16 cellular contexts compared by ENCODE assay signal in genomic region chr4:146255874-146256273, GRCh38. TPM values are rescaled to one million over a fixed set of nuclear protein-coding genes. Genes with fewer than 3 reads are reported as not detected.
DNase-seq lines count a peak whose midpoint lies in the region; FAIRE-seq and TF ChIP-seq lines count a peak whose summit lies in the region.
"Had no signal": no experiment of that assay in that cellular context is flagged by ENCODE, and none has a peak within 500 bp of the region (broad histone marks: within the 10 kb centered on the region; RNA-seq: fewer than 3 reads in every experiment).

No MANE protein-coding gene starts in this region.

- TF ChIP-seq EP300 in esophagus muscularis mucosa (IDR thresholded peaks at IDR 0.05) = no peak

- H3K9me3 ChIP-seq in SK-N-MC (ENCODE audit: low read depth, low read length) (no peaks in the 10 kb centered on the region), esophagus muscularis mucosa (no peaks in the 10 kb centered on the region), kidney (ENCODE audit: control insufficient read depth in 1 of 2, low read length in 2 of 2) (no peaks in the 10 kb centered on the region)
- H3K9me3 ChIP-seq: ascending aorta, heart right ventricle had no signal

- H3K4me3 ChIP-seq in SK-N-MC (peak overlapping the region; percentile 41; the same call in 1 of the 2 replicates), skeletal muscle cell (ENCODE audit: low read depth, low read length) (no peak overlapping the region), esophagus muscularis mucosa (no peak overlapping the region), kidney (ENCODE audit: low read length in 2 of 2) (no peak overlapping the region)
- H3K4me3 ChIP-seq: ascending aorta, heart right ventricle, neural progenitor cell had no signal

- no peak for FAIRE-seq in kidney (lab: Jason Lieb, UNC)

- H3K9ac ChIP-seq in SK-N-MC (ENCODE audit: insufficient read length) (peak overlapping the region; percentile 16), kidney (ENCODE audit: low read length in 2 of 2) (no peak overlapping the region)
- H3K9ac ChIP-seq: neural progenitor cell had no signal

- TF ChIP-seq POLR2A in esophagus muscularis mucosa (IDR thresholded peaks at IDR 0.05; ENCODE audit: low read depth) = no peak

- WGBS in esophagus muscularis mucosa = 64% methylated on average over 3 of the region's 3 CpGs

- peak; percentile 38 for DNase-seq in GM04503 (ENCODE audit: low read depth)
- peak; percentile 44 for DNase-seq in SK-N-MC (ENCODE audit: low read depth, low spot score)
- peak; percentile 33 for DNase-seq in fibroblast of peridontal ligament (ENCODE audit: extremely low read depth)
- DNase-seq in skeletal muscle cell (ENCODE audit: low read depth) = peak; percentile 15
- no peak for DNase-seq in SKM-1 (lab: John Stamatoyannopoulos, UW; ENCODE audit: unreplicated experiment)
- no peak for DNase-seq in esophagus muscularis mucosa (ENCODE audit: extremely low spot score)
- no peak for DNase-seq in GM10266 (ENCODE audit: extremely low spot score)
- no peak for DNase-seq in kidney
- DNase-seq: activated CD4-positive, alpha-beta T cell treated with anti-CD3 and anti-CD28 coated beads, Interleukin-2, amount 50 U/mL, for 1 hour; endodermal cell; heart right ventricle; NCI-H1092 treated with DMSO at 0.1 percent for 48 hours; T-helper 9 cell had no signal

- peaks cover 0 to 6% (median 0%) of the 10 kb centered on the region in 4 donors for H3K4me1 ChIP-seq in esophagus muscularis mucosa
- no peaks in the 10 kb centered on the region for H3K4me1 ChIP-seq in kidney (ENCODE audit: control insufficient read depth in 1 of 2, insufficient read depth in 1 of 2, low read depth in 1 of 2, low read length in 2 of 2)
- H3K4me1 ChIP-seq: ascending aorta, heart right ventricle, neural progenitor cell had no signal

- TF ChIP-seq CTCF in esophagus muscularis mucosa (IDR thresholded peaks at IDR 0.05) (no peak), GM10266 (IDR thresholded peaks at IDR 0.05; ENCODE audit: control insufficient read depth, insufficient read depth, low read depth, missing control alignments) (no peak), kidney (IDR thresholded peaks at IDR 0.05; ENCODE audit: borderline replicate concordance, extremely low read depth, insufficient read depth) (no peak)

- H3K36me3 ChIP-seq in SK-N-MC (ENCODE audit: insufficient read depth, low read length) (no peaks in the 10 kb centered on the region), esophagus muscularis mucosa (peaks cover 0 to 17% (median 3%) of the 10 kb centered on the region in 4 donors), kidney (ENCODE audit: control insufficient read depth in 1 of 2, insufficient read depth in 2 of 2, low read length in 2 of 2) (no peaks in the 10 kb centered on the region)
- H3K36me3 ChIP-seq: neural progenitor cell had no signal

- H3K27ac ChIP-seq in SK-N-MC (peak overlapping the region; percentile 38; the same call in 1 of the 2 replicates), esophagus muscularis mucosa (replicated peaks in 1 of 4) (no peak overlapping the region), kidney (ENCODE audit: low read depth in 2 of 2, low read length in 2 of 2) (no peak overlapping the region)
- H3K27ac ChIP-seq: ascending aorta, heart right ventricle, neural progenitor cell had no signal

- intact Hi-C loops in esophagus muscularis mucosa (cut with DNase I) (no loop called here), kidney (cut with DNase I) (no loop called here)

- no peaks in the 10 kb centered on the region for H3K27me3 ChIP-seq in esophagus muscularis mucosa
- H3K27me3 ChIP-seq: ascending aorta, heart right ventricle, neural progenitor cell had no signal

RNA-seq across cellular contexts. Expression of gene REELD1, which starts 41.5 kb away (rescaled TPM):
- under 1 TPM in 2 of 4 donors, not detected in 2; 0.33 to 0.83 TPM for total RNA-seq in esophagus muscularis mucosa
- total RNA-seq in kidney = 0.66 TPM
- polyA plus RNA-seq in kidney (ENCODE audit: insufficient read depth, low read depth, low replicate concordance) = 0.58 TPM
- total RNA-seq: activated T-helper 2 cell treated with anti-CD3 and anti-CD28 coated beads, Interferon-gamma antibody, Interleukin-2, Interleukin-4, amounts not matched to agents 10 μg/mL and 5 μg/mL and 100 μg/mL, durations not matched to agents 14 hours and 24 hours and 36 hours; ascending aorta had no signal

Comparison
In these comparisons a context has a peak if more than half of its experiments do, and no peak if none do; other contexts are left out.
1. DNase-seq: peak in GM04503 (single experiment), SK-N-MC (single experiment), fibroblast of peridontal ligament (single experiment) and skeletal muscle cell (single experiment); none in SKM-1 (single experiment), esophagus muscularis mucosa (single experiment), GM10266 (single experiment) and kidney (single experiment).